ENCODE assay signal across 1 cellular context in genomic region chr5:179974281-179974945, GRCh38.
TF ChIP-seq lines count a peak whose summit lies in the region.

No MANE protein-coding gene starts in this region.

TF ChIP-seq in GM23338, 12 proteins besides CTCF, POLR2A, EP300 and RAD21 (continued from another document):
- TF ChIP-seq ZNF462 (CRISPR knock-in tag; IDR thresholded peaks at IDR 0.05) (no peak), REST (IDR thresholded peaks at IDR 0.05; ENCODE audit: unreplicated experiment) (no peak), CREB1 (CRISPR knock-in tag; IDR thresholded peaks at IDR 0.05; ENCODE audit: low read depth) (no peak), ZNF114 (CRISPR knock-in tag; IDR thresholded peaks at IDR 0.05) (no peak), EZH2phosphoT487 (IDR thresholded peaks at IDR 0.05; ENCODE audit: unreplicated experiment) (no peak), NANOG (IDR thresholded peaks at IDR 0.05; ENCODE audit: borderline replicate concordance) (no peak), ZNF331 (CRISPR knock-in tag; IDR thresholded peaks at IDR 0.05; ENCODE audit: low read depth) (no peak), ETS1 (IDR thresholded peaks at IDR 0.05) (no peak), JUNB (IDR thresholded peaks at IDR 0.05; ENCODE audit: unreplicated experiment) (no peak), EZH2 (IDR thresholded peaks at IDR 0.05; ENCODE audit: low read depth, unreplicated experiment) (no peak), STAT1 (IDR thresholded peaks at IDR 0.05; ENCODE audit: unreplicated experiment) (no peak)
